In genomic region chr16:57566436-57566835, GRCh38 we compare ENCODE assay signal across 20 cellular contexts. TPM values are rescaled to one million over a fixed set of nuclear protein-coding genes. Genes with fewer than 3 reads are reported as not detected.
"Had no signal": no experiment of that assay in that cellular context is flagged by ENCODE, and none has a peak within 500 bp of the region (broad histone marks: within the 10 kb centered on the region; RNA-seq: fewer than 3 reads in every experiment).

No MANE protein-coding gene starts in this region.

- ATAC-seq: WTC11 had no signal

- H3K9me3 ChIP-seq: esophagus muscularis mucosa, thyroid gland had no signal

- H3K4me1 ChIP-seq: esophagus muscularis mucosa, neural progenitor cell, thyroid gland had no signal

- H3K27me3 ChIP-seq: hepatocyte, neural progenitor cell, thyroid gland had no signal

- H3K4me1 Mint-ChIP-seq: activated naive CD4-positive, alpha-beta T cell treated with anti-CD3 and anti-CD28 coated beads, Interleukin-2, amount 50 U/mL, for 24 hours; brain; WTC11 had no signal

- H3K4me3 Mint-ChIP-seq: activated naive CD4-positive, alpha-beta T cell treated with anti-CD3 and anti-CD28 coated beads, Interleukin-2, amount 50 U/mL, for 24 hours; activated T-helper 1 cell treated with anti-CD3 and anti-CD28 coated beads, Interleukin-12 subunit alpha, Interleukin-12 subunit beta, Interleukin-2, Interleukin-4 antibody, amounts not matched to agents 30 ng/mL and 10 ng/mL and 1 ng/mL, durations not matched to agents 14 hours and 24 hours and 36 hours; brain; neural progenitor cell; WTC11 had no signal

- H3K9me3 Mint-ChIP-seq: activated naive CD4-positive, alpha-beta T cell treated with anti-CD3 and anti-CD28 coated beads, Interleukin-2, amount 50 U/mL, for 24 hours had no signal

- H3K36me3 Mint-ChIP-seq: brain had no signal

- H3K36me3 ChIP-seq: esophagus muscularis mucosa, neural progenitor cell, thyroid gland had no signal

- DNase-seq: activated gamma-delta T cell treated with Interleukin-2 at 50 U/mL for 16 hours; effector memory CD4-positive, alpha-beta T cell; glutamatergic neuron; retina; stimulated activated CD4-positive, alpha-beta T cell treated with anti-CD3 and anti-CD28 coated beads, Interleukin-2, amount 100 ng/mL, for 48 hours; stimulated activated naive CD4-positive, alpha-beta T cell treated with Interleukin-2 at 50 U/mL for 16 hours; substantia nigra; T-helper 9 cell; thyroid gland had no signal

- H3K4me3 ChIP-seq: esophagus muscularis mucosa, hepatocyte, neural progenitor cell, thyroid gland had no signal

- H3K27ac ChIP-seq: esophagus muscularis mucosa, hepatocyte, neural progenitor cell, thyroid gland had no signal

- H3K27ac Mint-ChIP-seq: activated naive CD4-positive, alpha-beta T cell treated with anti-CD3 and anti-CD28 coated beads, Interleukin-2, amount 50 U/mL, for 24 hours; activated T-helper 1 cell treated with anti-CD3 and anti-CD28 coated beads, Interleukin-12 subunit alpha, Interleukin-12 subunit beta, Interleukin-2, Interleukin-4 antibody, amounts not matched to agents 30 ng/mL and 10 ng/mL and 1 ng/mL, durations not matched to agents 14 hours and 24 hours and 36 hours; brain; neural progenitor cell; progenitor cell of endocrine pancreas; WTC11 had no signal

RNA-seq across cellular contexts. Expression of gene ADGRG5, which starts 24.0 kb away (rescaled TPM):
- total RNA-seq: dermis microvascular lymphatic vessel endothelial cell, endothelial cell of umbilical vein, osteoblast had no signal
